ENCODE assay signal across 8 cellular contexts in genomic region chrX:107776649-107777535, GRCh38. TPM values are rescaled to one million over a fixed set of nuclear protein-coding genes. Genes with fewer than 3 reads are reported as not detected.
DNase-seq lines count a peak whose midpoint lies in the region; TF ChIP-seq lines count a peak whose summit lies in the region.

No MANE protein-coding gene starts in this region.

- H3K4me1 ChIP-seq in H9 (ENCODE audit: insufficient read depth, low read length) (peaks cover 6% of the 10 kb centered on the region; the same call in 1 of the 2 replicates), neutrophil (ENCODE audit: control insufficient read depth in 1 of 2, insufficient read depth in 1 of 2, low read depth in 1 of 2, low read length in 1 of 2) (peaks cover 17 to 19% of the 10 kb centered on the region in 2 experiments), subcutaneous abdominal adipose tissue (ENCODE audit: control insufficient read depth in 5 of 5, insufficient read depth in 5 of 5, low read length in 5 of 5) (peaks cover 0 to 31% (median 27%) of the 10 kb centered on the region in 5 donors)

- DNase-seq in ELF-1 (ENCODE audit: low read depth, low spot score) (peak; percentile 94), H9 (peak; percentile 92), MG63 (peak; percentile 69), SIG-M5 treated with dmso at 0.1 percent for 504 hours (lab: John Stamatoyannopoulos, UW; ENCODE audit: unreplicated experiment) (peak; percentile 86), germinal center (ENCODE audit: low spot score) (peak; percentile 55)
- DNase-seq in activated naive CD4-positive, alpha-beta T cell treated with Interleukin-2 at 50 U/mL for 16 hours: peak; percentile 77

- no peak overlapping the region for H3K23ac ChIP-seq in H9 (ENCODE audit: insufficient read length, low read depth, low read length)

- H3K27ac Mint-ChIP-seq in H9: no peak overlapping the region

- peaks cover 45% of the 10 kb centered on the region for H3K27me3 Mint-ChIP-seq in H9 (ENCODE audit: low read depth)

- no peak overlapping the region for H2BK5ac ChIP-seq in H9 (ENCODE audit: insufficient read length, low read length)

- H3K79me1 ChIP-seq in H9 (ENCODE audit: insufficient read depth, low read depth, low read length, poor library complexity, severe bottlenecking): no peaks in the 10 kb centered on the region

- peaks cover 7% of the 10 kb centered on the region for H3K23me2 ChIP-seq in H9 (ENCODE audit: insufficient read length, low read depth, low read length, poor library complexity, severe bottlenecking)

- peaks cover 0 to 2% (median 0%) of the 10 kb centered on the region in 3 experiments; a peak in 1 of 7 replicates for H3K36me3 Mint-ChIP-seq in H9 (ENCODE audit: insufficient read depth in 1 of 3, low read depth in 3 of 3)

- H3K27ac ChIP-seq in H9 (ENCODE audit: insufficient read length, low read depth, low read length) (no peak overlapping the region), neutrophil (no peak overlapping the region), subcutaneous abdominal adipose tissue (ENCODE audit: low read depth, low read length) (peak overlapping the region; percentile 30)

- peak overlapping the region; percentile 56 for H3K4me2 ChIP-seq in H9 (ENCODE audit: insufficient read depth, insufficient read length, low read length)

- H2AFZ ChIP-seq in H9 (ENCODE audit: low read length): no peak overlapping the region

- H3K9ac ChIP-seq in H9 (ENCODE audit: extremely low read depth, insufficient read length, low read length) (no peak overlapping the region), subcutaneous abdominal adipose tissue (ENCODE audit: low read length in 5 of 5) (peak overlapping the region in 3 of 5 donors; percentile 46 to 72 (median 54))

- no peaks in the 10 kb centered on the region for H4K20me1 ChIP-seq in H9 (ENCODE audit: control insufficient read depth, insufficient read depth, insufficient read length)

- H3K27me3 ChIP-seq in H9 (ENCODE audit: insufficient read depth, low read length) (peaks cover 17% of the 10 kb centered on the region), MG63 (no peaks in the 10 kb centered on the region), neutrophil (peaks cover 42% of the 10 kb centered on the region), subcutaneous abdominal adipose tissue (ENCODE audit: control insufficient read depth in 5 of 5, insufficient read depth in 4 of 5, low read length in 5 of 5) (peaks cover 0 to 20% (median 5%) of the 10 kb centered on the region in 5 donors)

- WGBS in H9 (ENCODE audit: extremely low coverage, insufficient read length, low lambda C conversion rate): 100% methylated on average over 1 of the region's 20 CpGs

- no peak overlapping the region for H2BK15ac ChIP-seq in H9 (ENCODE audit: low read depth, low read length)

- H3K4me3 ChIP-seq in MG63: no peak overlapping the region; the same call in 1 of the 2 replicates
- peak overlapping the region in 1 of 2 experiments; percentile 12 for H3K4me3 ChIP-seq in neutrophil (ENCODE audit: low read depth in 1 of 2, low read length in 1 of 2)
- peak overlapping the region; percentile 64 to 75 (median 70) for H3K4me3 ChIP-seq in subcutaneous abdominal adipose tissue (ENCODE audit: low read depth in 1 of 5, low read length in 5 of 5)

- no peak overlapping the region for H3K18ac ChIP-seq in H9 (ENCODE audit: insufficient read length, low read depth, low read length)

- TF ChIP-seq CTCF in H9 (conservative IDR thresholded peaks at IDR 0.05): peak; percentile 79
- TF ChIP-seq CTCF in neutrophil (IDR thresholded peaks at IDR 0.05): peak; percentile 78

- H2AK5ac ChIP-seq in H9 (ENCODE audit: insufficient read length, low read length): no peak overlapping the region

- no peak overlapping the region for H4K91ac ChIP-seq in H9 (ENCODE audit: insufficient read length, low read depth, low read length)

- no peak overlapping the region for H3T11ph ChIP-seq in H9 (ENCODE audit: low read length)

- H3K36me3 ChIP-seq in MG63 (no peaks in the 10 kb centered on the region), neutrophil (no peaks in the 10 kb centered on the region), subcutaneous abdominal adipose tissue (ENCODE audit: control insufficient read depth in 5 of 5, insufficient read depth in 5 of 5, low read length in 5 of 5) (no peaks in the 10 kb centered on the region)

- no peak overlapping the region for H2BK20ac ChIP-seq in H9 (ENCODE audit: low read depth, low read length, poor library complexity, severe bottlenecking)

- no peak overlapping the region for H3K14ac ChIP-seq in H9 (ENCODE audit: insufficient read depth, low read length)

- H3K4me3 Mint-ChIP-seq in H9: peak overlapping the region; percentile 59 to 87

- no peak overlapping the region for H2BK120ac ChIP-seq in H9 (ENCODE audit: low read depth, low read length, poor library complexity, severe bottlenecking)

- no peaks in the 10 kb centered on the region for H3K79me2 ChIP-seq in H9 (ENCODE audit: insufficient read depth, low read length)

- H3K56ac ChIP-seq in H9 (ENCODE audit: insufficient read length, low read depth, low read length): no peak overlapping the region

- no peak overlapping the region for H2BK12ac ChIP-seq in H9 (ENCODE audit: insufficient read length, low read depth, low read length)

- no peaks in the 10 kb centered on the region for H3K9me3 ChIP-seq in H9 (ENCODE audit: control insufficient read depth, low read depth, low read length)
- no peaks in the 10 kb centered on the region for H3K9me3 ChIP-seq in MG63
- H3K9me3 ChIP-seq in neutrophil: no peaks in the 10 kb centered on the region
- no peaks in the 10 kb centered on the region for H3K9me3 ChIP-seq in subcutaneous abdominal adipose tissue (ENCODE audit: control insufficient read depth in 5 of 5, low read length in 5 of 5)

- H4K5ac ChIP-seq in H9 (ENCODE audit: insufficient read length, low read depth, low read length): no peak overlapping the region

- peaks cover 0 to 33% of the 10 kb centered on the region in 2 experiments; a peak in 2 of 5 replicates for H3K9me3 Mint-ChIP-seq in H9

- H3K4ac ChIP-seq in H9 (ENCODE audit: low read depth, low read length): no peak overlapping the region

- H4K8ac ChIP-seq in H9 (replicated peaks; ENCODE audit: insufficient read length, low read depth, low read length): no peak overlapping the region

- peaks cover 16 to 31% of the 10 kb centered on the region in 2 experiments for H3K4me1 Mint-ChIP-seq in H9

RNA-seq across cellular contexts. Expression of gene NCBP2L, which starts 0.6 kb away (rescaled TPM):
- total RNA-seq in H9 (2021): not detected in 2 replicates
- total RNA-seq in MG63 (2014; rRNA removed; shearing (Covaris generic); ENCODE audit: low replicate concordance): not detected in 2 replicates

RNA-seq across cellular contexts. Expression of gene TSC22D3, which starts 1.3 kb away (rescaled TPM):
- 10.5 and 11.5 TPM in 2 replicates for total RNA-seq in H9 (2021)
- total RNA-seq in MG63 (2014; rRNA removed; shearing (Covaris generic); ENCODE audit: low replicate concordance): 15.7 and 17.0 TPM in 2 replicates

RNA-seq across cellular contexts. Expression of gene MID2, which starts 48.8 kb away (rescaled TPM):
- 1.3 and 1.6 TPM in 2 replicates for total RNA-seq in H9 (2021)
- total RNA-seq in MG63 (2014; rRNA removed; shearing (Covaris generic); ENCODE audit: low replicate concordance): 2.2 and 2.4 TPM in 2 replicates
